ENCODE assay signal across 1 cellular context in the genomic region with DNA sequence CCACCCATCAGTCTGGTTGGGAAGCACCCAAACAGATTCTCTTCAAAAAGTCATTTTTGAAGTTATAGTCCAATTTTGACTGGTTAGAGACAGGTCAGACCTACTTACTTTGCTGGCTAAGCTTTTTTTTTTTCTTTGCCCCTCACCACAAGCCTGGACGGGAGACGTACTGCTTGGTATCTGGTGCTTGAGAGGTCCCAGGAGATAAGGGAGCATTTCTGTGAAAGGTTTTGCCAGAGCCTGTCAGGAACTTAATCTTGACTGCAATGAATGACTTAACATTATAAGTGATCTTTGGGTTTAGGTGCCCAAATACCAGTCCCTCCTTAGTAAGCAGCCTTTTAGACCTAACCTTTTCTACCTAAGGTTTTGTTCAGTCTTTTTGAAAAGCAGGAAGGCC.
TF ChIP-seq lines count a peak whose summit lies in the region.

No MANE protein-coding gene starts in this region.

TF ChIP-seq in K562, 482 proteins besides CTCF, POLR2A, EP300 and RAD21:
- TF ChIP-seq ZNF384 (IDR thresholded peaks at IDR 0.05; ENCODE audit: low read depth, low read length): 0 out of 2 replicates have a peak, but pooled peaks have one; percentile 19
- TF ChIP-seq, protein P1, sequence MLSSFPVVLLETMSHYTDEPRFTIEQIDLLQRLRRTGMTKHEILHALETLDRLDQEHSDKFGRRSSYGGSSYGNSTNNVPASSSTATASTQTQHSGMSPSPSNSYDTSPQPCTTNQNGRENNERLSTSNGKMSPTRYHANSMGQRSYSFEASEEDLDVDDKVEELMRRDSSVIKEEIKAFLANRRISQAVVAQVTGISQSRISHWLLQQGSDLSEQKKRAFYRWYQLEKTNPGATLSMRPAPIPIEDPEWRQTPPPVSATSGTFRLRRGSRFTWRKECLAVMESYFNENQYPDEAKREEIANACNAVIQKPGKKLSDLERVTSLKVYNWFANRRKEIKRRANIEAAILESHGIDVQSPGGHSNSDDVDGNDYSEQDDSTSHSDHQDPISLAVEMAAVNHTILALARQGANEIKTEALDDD (IDR thresholded peaks at IDR 0.05): peak; percentile 64; the same call in 1 of the 2 replicates
- TF ChIP-seq, protein P2, sequence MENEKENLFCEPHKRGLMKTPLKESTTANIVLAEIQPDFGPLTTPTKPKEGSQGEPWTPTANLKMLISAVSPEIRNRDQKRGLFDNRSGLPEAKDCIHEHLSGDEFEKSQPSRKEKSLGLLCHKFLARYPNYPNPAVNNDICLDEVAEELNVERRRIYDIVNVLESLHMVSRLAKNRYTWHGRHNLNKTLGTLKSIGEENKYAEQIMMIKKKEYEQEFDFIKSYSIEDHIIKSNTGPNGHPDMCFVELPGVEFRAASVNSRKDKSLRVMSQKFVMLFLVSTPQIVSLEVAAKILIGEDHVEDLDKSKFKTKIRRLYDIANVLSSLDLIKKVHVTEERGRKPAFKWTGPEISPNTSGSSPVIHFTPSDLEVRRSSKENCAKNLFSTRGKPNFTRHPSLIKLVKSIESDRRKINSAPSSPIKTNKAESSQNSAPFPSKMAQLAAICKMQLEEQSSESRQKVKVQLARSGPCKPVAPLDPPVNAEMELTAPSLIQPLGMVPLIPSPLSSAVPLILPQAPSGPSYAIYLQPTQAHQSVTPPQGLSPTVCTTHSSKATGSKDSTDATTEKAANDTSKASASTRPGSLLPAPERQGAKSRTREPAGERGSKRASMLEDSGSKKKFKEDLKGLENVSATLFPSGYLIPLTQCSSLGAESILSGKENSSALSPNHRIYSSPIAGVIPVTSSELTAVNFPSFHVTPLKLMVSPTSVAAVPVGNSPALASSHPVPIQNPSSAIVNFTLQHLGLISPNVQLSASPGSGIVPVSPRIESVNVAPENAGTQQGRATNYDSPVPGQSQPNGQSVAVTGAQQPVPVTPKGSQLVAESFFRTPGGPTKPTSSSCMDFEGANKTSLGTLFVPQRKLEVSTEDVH (IDR thresholded peaks at IDR 0.05; ENCODE audit: low read depth, partially characterized antibody): no peak
- TF ChIP-seq C11orf30 (IDR thresholded peaks at IDR 0.05; ENCODE audit: low read depth): peak; percentile 64
- 0 out of 4 replicates have a peak, but pooled peaks of 1 of the 2 experiments have one; percentile 16 for TF ChIP-seq MAZ (CRISPR knock-in tag; conservative IDR thresholded peaks at IDR 0.05 in 1 of 2, IDR thresholded peaks at IDR 0.05 in 1 of 2)
- no peak for TF ChIP-seq PTRF (tag; IDR thresholded peaks at IDR 0.05)
- no peak for TF ChIP-seq MCM2 (IDR thresholded peaks at IDR 0.05; ENCODE audit: low read depth)
- peak; percentile 26; the same call in 1 of the 2 replicates for TF ChIP-seq MAFG (tag; conservative IDR thresholded peaks at IDR 0.05)
- TF ChIP-seq SIX5 (IDR thresholded peaks at IDR 0.05; ENCODE audit: borderline replicate concordance in 1 of 2, insufficient read depth in 1 of 2, low read depth in 1 of 2, low read length in 2 of 2): no peak
- TF ChIP-seq ZNF316 (IDR thresholded peaks at IDR 0.05): peak; percentile 74
